ENCODE assay signal across 8 cellular contexts in genomic region chr3:67083277-67083676, GRCh38.
DNase-seq lines count a peak whose midpoint lies in the region; ATAC-seq and TF ChIP-seq lines count a peak whose summit lies in the region.

No MANE protein-coding gene starts in this region.

- H3K9me3 Mint-ChIP-seq in HFFc6: peaks cover 12% of the 10 kb centered on the region; the same call in 1 of the 2 replicates

- TF ChIP-seq CTCF in HFFc6 (IDR thresholded peaks at IDR 0.05) (no peak), cardiac fibroblast (IDR thresholded peaks at IDR 0.05; ENCODE audit: low read depth, low read length) (no peak)

- peaks cover 11% of the 10 kb centered on the region for H3K4me1 Mint-ChIP-seq in HFFc6 (ENCODE audit: low read depth)

- DNase-seq in EH (ENCODE audit: low read depth) (peak; percentile 63), HFFc6 (no peak), T follicular helper cell (ENCODE audit: low read depth) (peak; percentile 13), cardiac fibroblast (ENCODE audit: low read depth in 2 of 2) (peak; percentile 8 to 77), NCI-H2029 (lab: John Stamatoyannopoulos, UW) (no peak), NCI-H524 treated with DMSO at 0.1 percent for 48 hours (lab: John Stamatoyannopoulos, UW) (no peak), NCI-H146 treated with DMSO at 0.1 percent for 48 hours (lab: John Stamatoyannopoulos, UW; ENCODE audit: unreplicated experiment) (no peak)
- DNase-seq in stimulated activated naive CD8-positive, alpha-beta T cell treated with anti-CD3 and anti-CD28 coated beads, Interleukin-15, Interleukin-2, amounts not matched to agents 100 U/mL and 50 U/mL, for 24 hours: peak; percentile 44

- peak overlapping the region; percentile 81 for H3K27ac Mint-ChIP-seq in HFFc6

- no peaks in the 10 kb centered on the region for H3K27me3 Mint-ChIP-seq in HFFc6 (ENCODE audit: insufficient read depth)

- H3K4me3 ChIP-seq in cardiac fibroblast (replicated peaks in 1 of 2; ENCODE audit: low read depth in 2 of 2, low read length in 2 of 2): no peak overlapping the region

- H3K4me3 Mint-ChIP-seq in HFFc6: no peak overlapping the region

- peak; percentile 98 for ATAC-seq in stimulated activated naive CD8-positive, alpha-beta T cell treated with anti-CD3 and anti-CD28 coated beads, Interleukin-15, Interleukin-2, amounts not matched to agents 100 U/mL and 50 U/mL, for 24 hours

- H3K36me3 Mint-ChIP-seq in HFFc6 (ENCODE audit: low read depth): peaks cover 19% of the 10 kb centered on the region

Comparison
In these comparisons a context has a peak if more than half of its experiments do, and no peak if none do; other contexts are left out.
1. DNase-seq: peak in EH (single experiment), T follicular helper cell (single experiment), cardiac fibroblast (2 of 2) and stimulated activated naive CD8-positive, alpha-beta T cell treated with anti-CD3 and anti-CD28 coated beads, Interleukin-15, Interleukin-2, amounts not matched to agents 100 U/mL and 50 U/mL, for 24 hours (single experiment); none in HFFc6 (single experiment), NCI-H2029 (single experiment), NCI-H524 treated with DMSO at 0.1 percent for 48 hours (single experiment) and NCI-H146 treated with DMSO at 0.1 percent for 48 hours (single experiment).